8 cellular contexts compared by ENCODE assay signal in the genomic region with DNA sequence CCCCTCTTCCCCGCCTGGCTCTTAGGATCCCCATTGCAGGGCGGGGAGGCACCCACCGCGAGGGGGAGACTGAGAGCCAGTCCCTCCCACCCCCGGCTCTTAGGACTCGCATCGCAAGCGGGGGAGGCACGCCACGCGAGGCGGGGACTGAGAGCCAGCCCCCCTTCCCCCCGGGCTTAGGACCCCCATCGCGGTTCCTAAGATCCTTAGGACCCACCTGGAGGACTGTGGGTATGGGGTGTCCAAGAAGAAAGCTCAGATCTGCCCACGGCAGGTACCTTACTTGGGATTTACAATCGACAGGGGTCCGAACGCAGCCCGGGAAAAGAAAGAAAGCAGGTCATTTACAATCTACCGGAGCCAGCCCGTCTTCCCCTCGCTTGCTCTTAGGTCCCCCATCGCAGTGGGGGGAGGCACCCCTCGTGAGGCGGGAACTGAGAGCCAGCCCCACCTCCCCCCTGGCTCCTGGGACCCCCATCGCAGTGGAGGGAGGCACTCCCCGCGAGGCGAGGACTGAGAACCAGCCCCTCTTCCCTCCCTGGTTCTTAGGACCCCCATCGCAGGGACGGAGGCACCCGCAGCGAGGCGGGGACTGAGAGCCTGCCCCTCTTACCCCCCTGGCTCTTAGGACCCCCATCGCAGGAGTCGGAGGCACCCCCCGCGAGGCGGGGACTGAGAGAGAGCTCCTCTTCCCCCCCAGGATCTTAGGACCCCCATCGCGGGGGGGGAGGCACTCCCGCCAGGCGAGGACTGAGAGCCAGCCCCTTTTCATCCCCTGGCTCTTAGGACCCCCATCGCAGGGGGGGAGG. TPM values are rescaled to one million over a fixed set of nuclear protein-coding genes. Genes with fewer than 3 reads are reported as not detected.
DNase-seq lines count a peak whose midpoint lies in the region; ATAC-seq and TF ChIP-seq lines count a peak whose summit lies in the region.

No MANE protein-coding gene starts in this region.

- H3K27ac Mint-ChIP-seq in IgD-negative memory B cell (no peak overlapping the region), T-helper 17 cell (no peak overlapping the region)

- H3K27me3 Mint-ChIP-seq in IgD-negative memory B cell, result peaks cover 3% of the 10 kb centered on the region
- H3K27me3 Mint-ChIP-seq in T-helper 17 cell, result peaks cover 10% of the 10 kb centered on the region

- H3K4me1 ChIP-seq in BLaER1 treated with 17β-estradiol and CSF1 and Interleukin-3, amounts not matched to agents 10 nM and 100 nM, result peaks cover 5 to 20% (median 14%) of the 10 kb centered on the region in 10 experiments; a peak in 12 of 20 replicates

- in situ Hi-C loops in brain microvascular endothelial cell (cut with HindIII; ENCODE audit: low pct_ligation_motif_present, low sequenced_read_pairs), result no loop called here

- peak; percentile 64 for ATAC-seq in GM19035 (IDR thresholded peaks at IDR 0.05; ENCODE audit: unreplicated experiment)
- ATAC-seq in T-helper 17 cell, result peak; percentile 86
- no peak for ATAC-seq in HG03095 (IDR thresholded peaks at IDR 0.05; ENCODE audit: unreplicated experiment)

- H3K9ac ChIP-seq in BLaER1 treated with 17β-estradiol and CSF1 and Interleukin-3, amounts not matched to agents 10 nM and 100 nM, result peak overlapping the region; percentile 58 to 81 (median 69); a peak in 21 of 22 replicates

- peak; percentile 30 to 38 (median 37) for DNase-seq in T-helper 17 cell
- DNase-seq in brain microvascular endothelial cell, result no peak
- DNase-seq in kidney epithelial cell (ENCODE audit: low read depth), result no peak
- peak; percentile 48 to 52 for DNase-seq in stimulated activated CD4-positive, alpha-beta T cell treated with anti-CD3 and anti-CD28 coated beads, Interleukin-2, amount 100 ng/mL, for 48 hours

- no peaks in the 10 kb centered on the region for H3K9me3 Mint-ChIP-seq in IgD-negative memory B cell

- no peaks in the 10 kb centered on the region for H4K20me1 ChIP-seq in BLaER1 treated with 17β-estradiol and CSF1 and Interleukin-3, amounts not matched to agents 10 nM and 100 nM

- peaks cover 0 to 7% (median 3%) of the 10 kb centered on the region in 3 donors for H3K4me1 Mint-ChIP-seq in IgD-negative memory B cell
- H3K4me1 Mint-ChIP-seq in T-helper 17 cell, result peaks cover 6% of the 10 kb centered on the region

- H3K4me3 Mint-ChIP-seq in IgD-negative memory B cell (peak overlapping the region; percentile 75 to 95 (median 86)), T-helper 17 cell (peak overlapping the region; percentile 83)

- peaks cover 18 to 28% (median 22%) of the 10 kb centered on the region in 11 experiments; a peak in 21 of 22 replicates for H3K27me3 ChIP-seq in BLaER1 treated with 17β-estradiol and CSF1 and Interleukin-3, amounts not matched to agents 10 nM and 100 nM
- H3K27me3 ChIP-seq in brain microvascular endothelial cell (replicated peaks) (peaks cover 17% of the 10 kb centered on the region), kidney epithelial cell (ENCODE audit: control insufficient read depth, insufficient read depth, low read length) (peaks cover 36% of the 10 kb centered on the region)

- H3K27ac ChIP-seq in BLaER1 treated with 17β-estradiol and CSF1 and Interleukin-3, amounts not matched to agents 10 nM and 100 nM, result peak overlapping the region in 7 of 11 experiments; percentile 19 to 54 (median 34); a peak in 9 of 22 replicates
- H3K27ac ChIP-seq in brain microvascular endothelial cell, result no peak overlapping the region

- peak overlapping the region; percentile 51 to 76 (median 68) for H3K4me3 ChIP-seq in BLaER1 treated with 17β-estradiol and CSF1 and Interleukin-3, amounts not matched to agents 10 nM and 100 nM
- H3K4me3 ChIP-seq in brain microvascular endothelial cell (ENCODE audit: low read depth, low read length) (peak overlapping the region; percentile 44), kidney epithelial cell (ENCODE audit: low read depth, low read length) (peak overlapping the region; percentile 40)

- H3K36me3 Mint-ChIP-seq in IgD-negative memory B cell (no peaks in the 10 kb centered on the region), T-helper 17 cell (ENCODE audit: low read depth) (no peaks in the 10 kb centered on the region)

- no peaks in the 10 kb centered on the region for H3K36me3 ChIP-seq in BLaER1 treated with 17β-estradiol and CSF1 and Interleukin-3, amounts not matched to agents 10 nM and 100 nM
- no peaks in the 10 kb centered on the region for H3K36me3 ChIP-seq in brain microvascular endothelial cell (replicated peaks)
- H3K36me3 ChIP-seq in kidney epithelial cell (ENCODE audit: control insufficient read depth, insufficient read depth, low read length), result no peaks in the 10 kb centered on the region

- TF ChIP-seq CTCF in brain microvascular endothelial cell (IDR thresholded peaks at IDR 0.05; ENCODE audit: low read depth, low read length, missing control alignments), result peak; percentile 75
- TF ChIP-seq CTCF in kidney epithelial cell (IDR thresholded peaks at IDR 0.05; ENCODE audit: insufficient read depth, low read length, poor library complexity, severe bottlenecking), result peak; percentile 78

- H3K9me3 ChIP-seq in BLaER1 treated with 17β-estradiol and CSF1 and Interleukin-3, amounts not matched to agents 10 nM and 100 nM (replicated peaks in 1 of 11), result peaks cover 0 to 17% (median 11%) of the 10 kb centered on the region in 11 experiments; a peak in 11 of 22 replicates
- no peaks in the 10 kb centered on the region for H3K9me3 ChIP-seq in T-helper 17 cell (ENCODE audit: control insufficient read depth, low read length, poor library complexity, severe bottlenecking)

- peak overlapping the region; percentile 93 to 100 (median 99) for H3K4me2 ChIP-seq in BLaER1 treated with 17β-estradiol and CSF1 and Interleukin-3, amounts not matched to agents 10 nM and 100 nM

RNA-seq across cellular contexts. Expression of a gene that starts 43.7 kb away (rescaled TPM):
- polyA plus RNA-seq in IgD-negative memory B cell, result 22.3 TPM
- 10 to 100 TPM; 53.6 to 66.3 TPM for total RNA-seq in T-helper 17 cell
- total RNA-seq in kidney epithelial cell, result 37.3 and 38.2 TPM in 2 replicates

Comparison
In these comparisons a context has a peak if more than half of its experiments do, and no peak if none do; other contexts are left out.
1. DNase-seq: peak in T-helper 17 cell (3 of 3) and stimulated activated CD4-positive, alpha-beta T cell treated with anti-CD3 and anti-CD28 coated beads, Interleukin-2, amount 100 ng/mL, for 48 hours (2 of 2); none in brain microvascular endothelial cell (single experiment) and kidney epithelial cell (single experiment).
2. Peak in every context shown above with its lines, with median percentiles within 50 percentile points of each other: H3K4me3 ChIP-seq.